In genomic region chr10:30436688-30437038, GRCh38 we compare ENCODE assay signal across 1 cellular context.
TF ChIP-seq lines count a peak whose summit lies in the region.

No MANE protein-coding gene starts in this region.

TF ChIP-seq in WTC11, 78 proteins besides CTCF, POLR2A, EP300 and RAD21 (continued from another document):
- TF ChIP-seq ATF2 (CRISPR knock-in tag; IDR thresholded peaks at IDR 0.05; ENCODE audit: borderline replicate concordance, low read depth), result no peak
- TF ChIP-seq GTF2I (CRISPR knock-in tag; conservative IDR thresholded peaks at IDR 0.05), result no peak
